Comparison of ENCODE assay signal across 8 cellular contexts in genomic region chr19:50602089-50602422, GRCh38. TPM values are rescaled to one million over a fixed set of nuclear protein-coding genes. Genes with fewer than 3 reads are reported as not detected.
"Had no signal": no experiment of that assay in that cellular context is flagged by ENCODE, and none has a peak within 500 bp of the region (broad histone marks: within the 10 kb centered on the region; RNA-seq: fewer than 3 reads in every experiment).

No MANE protein-coding gene starts in this region.

- H3K4me3 ChIP-seq: GM12878 had no signal

- FAIRE-seq: G401.6, GM12878, GM12891, GM12892, GM18507, GM19239 had no signal

- ATAC-seq: GM12878 had no signal

- DNase-seq: GDM1, GF-D8 had no signal

RNA-seq across cellular contexts. Expression of gene LRRC4B, which starts 33.8 kb away (rescaled TPM):
- total RNA-seq: GM12878 had no signal

RNA-seq across cellular contexts. Expression of gene SYT3, which starts 37.6 kb away (rescaled TPM):
- total RNA-seq: GM12878 had no signal

RNA-seq across cellular contexts. Expression of gene C19orf81, which starts 47.2 kb away (rescaled TPM):
- polyA plus RNA-seq: GM12878 had no signal
